9 cellular contexts compared by ENCODE assay signal in genomic region chr9:129910628-129911567, GRCh38.
A peak's percentile ranks its signal among the peaks of the same experiment; 100 is the strongest.
DNase-seq lines count a peak whose midpoint lies in the region; ATAC-seq and TF ChIP-seq lines count a peak whose summit lies in the region.
"Had no signal": no experiment of that assay in that cellular context is flagged by ENCODE, and none has a peak within 500 bp of the region (broad histone marks: within the 10 kb centered on the region; RNA-seq: fewer than 3 reads in every experiment).

No MANE protein-coding gene starts in this region.

- no peaks in the 10 kb centered on the region for H3K27me3 ChIP-seq in PC-9 (ENCODE audit: insufficient read depth, low read depth)
- no peaks in the 10 kb centered on the region for H3K27me3 ChIP-seq in effector memory CD4-positive, alpha-beta T cell (replicated peaks; ENCODE audit: control insufficient read depth, insufficient read depth, low read length, poor library complexity, severe bottlenecking)

- H3K27ac ChIP-seq in PC-9, result peak overlapping the region; percentile 93
- H3K27ac ChIP-seq in effector memory CD4-positive, alpha-beta T cell (ENCODE audit: insufficient read depth, low read length, poor library complexity, severe bottlenecking), result peak overlapping the region; percentile 8

- ATAC-seq in GM21528 (IDR thresholded peaks at IDR 0.05; ENCODE audit: low FRiP score, unreplicated experiment), result no peak
- ATAC-seq: WTC11 had no signal

- intact Hi-C loops in PC-9 (cut with micrococcal nuclease; ENCODE audit: unreplicated experiment), result loop anchor here (5.0 kb wide), 1 partner anchor 141 kb away; the partner anchor contains the start of gene GPR107

- H4K20me1 ChIP-seq in PC-9 (ENCODE audit: insufficient read depth), result no peaks in the 10 kb centered on the region

- H2AFZ ChIP-seq in PC-9, result no peak overlapping the region

- 0 out of 2 replicates have a peak, but pooled peaks cover 5% of the 10 kb centered on the region for H3K36me3 ChIP-seq in PC-9 (ENCODE audit: low read depth)
- peaks cover 50% of the 10 kb centered on the region for H3K36me3 ChIP-seq in effector memory CD4-positive, alpha-beta T cell (ENCODE audit: control insufficient read depth, insufficient read depth, low read length)

- H3K4me1 ChIP-seq in PC-9 (replicated peaks; ENCODE audit: insufficient read depth), result peaks cover 29% of the 10 kb centered on the region
- H3K4me1 ChIP-seq in effector memory CD4-positive, alpha-beta T cell (ENCODE audit: control insufficient read depth, insufficient read depth, low read length, poor library complexity, severe bottlenecking), result no peaks in the 10 kb centered on the region

- no peaks in the 10 kb centered on the region for H3K79me2 ChIP-seq in PC-9 (ENCODE audit: low read depth)

- no peak overlapping the region for H3K4me3 ChIP-seq in PC-9
- H3K4me3 ChIP-seq in effector memory CD4-positive, alpha-beta T cell (ENCODE audit: insufficient read depth, low read depth, low read length, poor library complexity, severe bottlenecking), result no peak overlapping the region

- CTCF ChIA-PET in PC-9 (lab: Charles Lee), result interaction anchor here (0.6 kb wide), 1 partner anchor 550 kb away, joined by 11 read pairs; no protein-coding TSS in a partner anchor

- H3K4me2 ChIP-seq in PC-9, result peak overlapping the region; percentile 47

- BruUV-seq in PC-9 (replicated peaks; lab: Mats Ljungman, UMichigan), result no TSS peak

- POLR2A ChIA-PET in PC-9 (lab: Charles Lee; ENCODE audit: unreplicated experiment), result interaction anchor here (0.7 kb wide), 2 partner anchors 23 to 353 kb away, joined by 3 to 7 read pairs; no protein-coding TSS in a partner anchor

- in situ Hi-C loops in GM13977 (cut with MboI; ENCODE audit: low pct_unique_long_range_greater_than_20kb, low sequenced_read_pairs, unreplicated experiment), result no loop called here

- H3F3A ChIP-seq in PC-9 (ENCODE audit: insufficient read depth, low read depth), result peaks cover 23% of the 10 kb centered on the region

- DNase-seq in GM03348 (ENCODE audit: low spot score) (peak; percentile 92), PC-9 (peak; percentile 74 to 98), pulmonary artery endothelial cell (ENCODE audit: low read depth, low spot score) (peak; percentile 93), GM13977 (ENCODE audit: low spot score) (no peak), pons (ENCODE audit: low spot score) (no peak)
- DNase-seq in effector memory CD4-positive, alpha-beta T cell, result no peak
- no peak for DNase-seq in activated CD8-positive, alpha-beta memory T cell treated with anti-CD3 and anti-CD28 coated beads, Interleukin-2, amount 50 U/mL, for 4 hours

- no peaks in the 10 kb centered on the region for H3K9me2 ChIP-seq in PC-9 (ENCODE audit: insufficient read depth)

- TF ChIP-seq CTCF in PC-9 (conservative IDR thresholded peaks at IDR 0.05) (no peak), GM13977 (IDR thresholded peaks at IDR 0.05; ENCODE audit: extremely low read depth, insufficient read depth, missing control alignments) (no peak)

- no peaks in the 10 kb centered on the region for H3K9me3 ChIP-seq in PC-9 (ENCODE audit: insufficient read depth, low read depth)
- H3K9me3 ChIP-seq in effector memory CD4-positive, alpha-beta T cell (ENCODE audit: control insufficient read depth, low read length), result no peaks in the 10 kb centered on the region

Comparison
In these comparisons a context has a peak if more than half of its experiments do, and no peak if none do; other contexts are left out.
1. DNase-seq: peak in GM03348 (single experiment), PC-9 (2 of 2) and pulmonary artery endothelial cell (single experiment); none in effector memory CD4-positive, alpha-beta T cell (0 of 3), GM13977 (single experiment), pons (single experiment) and activated CD8-positive, alpha-beta memory T cell treated with anti-CD3 and anti-CD28 coated beads, Interleukin-2, amount 50 U/mL, for 4 hours (single experiment).